In genomic region chr12:9468998-9469397, GRCh38 we compare ENCODE assay signal across 8 cellular contexts.
DNase-seq lines count a peak whose midpoint lies in the region; ATAC-seq, FAIRE-seq and TF ChIP-seq lines count a peak whose summit lies in the region.
"Not testable (repeated sequence)": the region's sequence is repeated elsewhere in the genome, so short reads cannot be mapped to it uniquely, and the experiment has no call there.

No MANE protein-coding gene starts in this region.

- H3K36me3 Mint-ChIP-seq in CD8-positive, alpha-beta T cell; stimulated activated memory B cell treated with anti-CD40 and anti-IgM and Interleukin-4, amounts not matched to agents 10 μg/mL and 1 μg/mL and 100 μg/mL, for 72 hours: not testable (repeated sequence)
- peaks cover 0 to 12% (median 5%) of the 10 kb centered on the region in 5 donors for H3K36me3 Mint-ChIP-seq in naive thymus-derived CD4-positive, alpha-beta T cell

- TF ChIP-seq POLR2A in HCT116 (IDR thresholded peaks at IDR 0.05; ENCODE audit: borderline replicate concordance, extremely low read depth, insufficient read depth, insufficient read length), result not testable (repeated sequence)

- BruUV-seq in HCT116 (replicated peaks; lab: Mats Ljungman, UMichigan), result not testable (repeated sequence)

- DNase-seq in CD8-positive, alpha-beta T cell, result peak in 5 of 7 experiments; percentile 19 to 63 (median 29)
- DNase-seq in HCT116 (ENCODE audit: low read depth, low spot score), result peak; percentile 7
- DNase-seq in NOMO-1 treated with DMSO at 0.1 percent for 48 hours (lab: John Stamatoyannopoulos, UW; ENCODE audit: unreplicated experiment), result peak; percentile 38
- peak; percentile 15 to 18 for DNase-seq in activated CD4-positive, alpha-beta T cell treated with anti-CD3 and anti-CD28 coated beads for 4 hours
- DNase-seq in bronchial epithelial cell (ENCODE audit: low read depth), result peak; percentile 34
- DNase-seq in left ventricle myocardium superior, result peak; percentile 56
- peak in 7 of 9 donors; percentile 11 to 62 (median 47) for DNase-seq in naive thymus-derived CD4-positive, alpha-beta T cell

- POLR2A ChIA-PET in CD8-positive, alpha-beta T cell (lab: Charles Lee); HCT116 (lab: Charles Lee): not testable (repeated sequence)
- POLR2A ChIA-PET in naive thymus-derived CD4-positive, alpha-beta T cell (lab: Charles Lee), result interaction anchor here (0.6 kb wide), 1 partner anchor 124 kb away, joined by 3 read pairs; no protein-coding TSS in a partner anchor

- not testable (repeated sequence) for H3K27me3 ChIP-seq in CD8-positive, alpha-beta T cell (ENCODE audit: insufficient read depth, low read length); HCT116 (ENCODE audit: insufficient read depth, low read length); bronchial epithelial cell (ENCODE audit: control insufficient read depth, insufficient read depth, low read length); naive thymus-derived CD4-positive, alpha-beta T cell (ENCODE audit: control insufficient read depth in 2 of 2, insufficient read depth in 2 of 2, low read length in 2 of 2)

- not testable (repeated sequence) for H3K9me2 ChIP-seq in HCT116 (ENCODE audit: insufficient read depth)

- RAD21 ChIA-PET in HCT116 (lab: Charles Lee; ENCODE audit: low non-redundant PET in 1 of 2, low total read pairs in 2 of 2, uncharacterized antibody in 2 of 2, unreplicated experiment in 2 of 2), result interaction anchor here in 1 of 2 experiments (0.8 kb wide), 1 partner anchor 91 kb away, joined by 3 read pairs; no protein-coding TSS in a partner anchor

- not testable (repeated sequence) for H3K27ac Mint-ChIP-seq in CD8-positive, alpha-beta T cell
- peak overlapping the region in 2 of 9 donors; percentile 15 to 59 for H3K27ac Mint-ChIP-seq in naive thymus-derived CD4-positive, alpha-beta T cell
- H3K27ac Mint-ChIP-seq in stimulated activated memory B cell treated with anti-CD40 and anti-IgM and Interleukin-4, amounts not matched to agents 10 μg/mL and 1 μg/mL and 100 μg/mL, for 72 hours, result peak overlapping the region; percentile 22

- H3K36me3 ChIP-seq in CD8-positive, alpha-beta T cell (ENCODE audit: insufficient read depth, low read length); HCT116 (ENCODE audit: control insufficient read depth in 1 of 2, insufficient read depth in 2 of 2, low read length in 2 of 2); bronchial epithelial cell (ENCODE audit: control insufficient read depth, insufficient read depth, low read length); naive thymus-derived CD4-positive, alpha-beta T cell (ENCODE audit: control insufficient read depth in 2 of 3, insufficient read depth in 3 of 3, low read length in 3 of 3): not testable (repeated sequence)

- not testable (repeated sequence) for H3K9me3 Mint-ChIP-seq in CD8-positive, alpha-beta T cell; naive thymus-derived CD4-positive, alpha-beta T cell; stimulated activated memory B cell treated with anti-CD40 and anti-IgM and Interleukin-4, amounts not matched to agents 10 μg/mL and 1 μg/mL and 100 μg/mL, for 72 hours

- H3K79me2 ChIP-seq in HCT116 (ENCODE audit: insufficient read depth, low read length), result not testable (repeated sequence)

- not testable (repeated sequence) for H2AFZ ChIP-seq in HCT116 (ENCODE audit: low read depth, low read length, poor library complexity, severe bottlenecking)

- CTCF ChIA-PET in CD8-positive, alpha-beta T cell (lab: Charles Lee), result interaction anchor here (0.5 to 2.4 kb wide), 12 partner anchors 91 to 420 kb away, joined by 3 to 33 read pairs (median 4); no protein-coding TSS in a partner anchor
- CTCF ChIA-PET in HCT116 (lab: Charles Lee), result interaction anchor here (0.6 to 1.9 kb wide), 2 partner anchors 19 to 138 kb away, joined by 3 to 11 read pairs; no protein-coding TSS in a partner anchor
- CTCF ChIA-PET in naive thymus-derived CD4-positive, alpha-beta T cell (lab: Charles Lee), result interaction anchor here (1.0 to 2.5 kb wide), 4 partner anchors 97 to 240 kb away, joined by 3 to 28 read pairs (median 4); no protein-coding TSS in a partner anchor

- H3K4me1 ChIP-seq in CD8-positive, alpha-beta T cell (ENCODE audit: insufficient read depth, low read length); HCT116 (ENCODE audit: control insufficient read depth in 1 of 2, insufficient read depth in 2 of 2, low read length in 2 of 2); naive thymus-derived CD4-positive, alpha-beta T cell (ENCODE audit: control insufficient read depth in 2 of 2, insufficient read depth in 2 of 2, low read length in 2 of 2): not testable (repeated sequence)

- not testable (repeated sequence) for H3K4me3 Mint-ChIP-seq in CD8-positive, alpha-beta T cell; naive thymus-derived CD4-positive, alpha-beta T cell; stimulated activated memory B cell treated with anti-CD40 and anti-IgM and Interleukin-4, amounts not matched to agents 10 μg/mL and 1 μg/mL and 100 μg/mL, for 72 hours

- not testable (repeated sequence) for H3K27ac ChIP-seq in CD8-positive, alpha-beta T cell (ENCODE audit: low read depth, low read length); HCT116 (ENCODE audit: low read depth, low read length); naive thymus-derived CD4-positive, alpha-beta T cell (ENCODE audit: low read depth, low read length)

- H3K4me1 Mint-ChIP-seq in CD8-positive, alpha-beta T cell (ENCODE audit: low read depth), result peaks cover 24% of the 10 kb centered on the region
- H3K4me1 Mint-ChIP-seq in naive thymus-derived CD4-positive, alpha-beta T cell, result peaks cover 6 to 27% (median 19%) of the 10 kb centered on the region in 7 donors
- H3K4me1 Mint-ChIP-seq in stimulated activated memory B cell treated with anti-CD40 and anti-IgM and Interleukin-4, amounts not matched to agents 10 μg/mL and 1 μg/mL and 100 μg/mL, for 72 hours, result peaks cover 16% of the 10 kb centered on the region

- peak; percentile 54 for ATAC-seq in CD8-positive, alpha-beta T cell
- ATAC-seq in HCT116 (peak; percentile 81), left ventricle myocardium superior (peak; percentile 44)
- ATAC-seq in naive thymus-derived CD4-positive, alpha-beta T cell, result peak; percentile 61
- not testable (repeated sequence) for ATAC-seq in stimulated activated memory B cell treated with anti-CD40 and anti-IgM and Interleukin-4, amounts not matched to agents 10 μg/mL and 1 μg/mL and 100 μg/mL, for 72 hours

- H3K4me3 ChIP-seq in CD8-positive, alpha-beta T cell (ENCODE audit: low read depth, low read length); HCT116 (replicated peaks in 1 of 2; ENCODE audit: low read depth in 1 of 2, low read length in 2 of 2); bronchial epithelial cell (ENCODE audit: low read depth, low read length); naive thymus-derived CD4-positive, alpha-beta T cell (ENCODE audit: low read length): not testable (repeated sequence)

- H3K27me3 Mint-ChIP-seq in CD8-positive, alpha-beta T cell (ENCODE audit: low read depth); naive thymus-derived CD4-positive, alpha-beta T cell; stimulated activated memory B cell treated with anti-CD40 and anti-IgM and Interleukin-4, amounts not matched to agents 10 μg/mL and 1 μg/mL and 100 μg/mL, for 72 hours: not testable (repeated sequence)

- TF ChIP-seq CTCF in CD8-positive, alpha-beta T cell (IDR thresholded peaks at IDR 0.05), result not testable (repeated sequence)
- TF ChIP-seq CTCF in HCT116 (IDR thresholded peaks at IDR 0.05 in 2 of 3, conservative IDR thresholded peaks at IDR 0.05 in 1 of 3; ENCODE audit: borderline replicate concordance in 1 of 3, insufficient read depth in 1 of 3, low read depth in 2 of 3, low read length in 2 of 3) (peak; percentile 19 to 51 (median 38); a peak in 4 of 6 replicates), bronchial epithelial cell (IDR thresholded peaks at IDR 0.05; ENCODE audit: insufficient read depth, low read length, severe bottlenecking) (peak; percentile 55)

- peak; percentile 43; the same call in 1 of the 2 replicates for TF ChIP-seq RAD21 in HCT116 (IDR thresholded peaks at IDR 0.05; ENCODE audit: low read depth)

- not testable (repeated sequence) for H4K20me1 ChIP-seq in HCT116 (ENCODE audit: insufficient read depth)

- not testable (repeated sequence) for H3K4me2 ChIP-seq in HCT116 (ENCODE audit: low read length)

- FAIRE-seq in bronchial epithelial cell (lab: Jason Lieb, UNC), result not testable (repeated sequence)

- intact Hi-C loops in CD8-positive, alpha-beta T cell (cut with DNase I, micrococcal nuclease), result loop anchor here (1.0 to 2.0 kb wide), 2 partner anchors 138 kb away; no protein-coding TSS in a partner anchor
- intact Hi-C loops in HCT116 (cut with micrococcal nuclease), result loop anchor here (10.0 kb wide), 1 partner anchor 94 kb away; no protein-coding TSS in a partner anchor
- intact Hi-C loops in left ventricle myocardium superior (cut with micrococcal nuclease), result not testable (repeated sequence)
- intact Hi-C loops in naive thymus-derived CD4-positive, alpha-beta T cell (cut with micrococcal nuclease), result loop anchor here in 1 of 2 donors (1.0 to 10.0 kb wide), 5 partner anchors 97 to 404 kb away; no protein-coding TSS in a partner anchor

- not testable (repeated sequence) for H3K9me3 ChIP-seq in CD8-positive, alpha-beta T cell (ENCODE audit: low read length); HCT116 (ENCODE audit: control insufficient read depth in 1 of 2, insufficient read depth in 1 of 2, low read depth in 1 of 2, low read length in 2 of 2); naive thymus-derived CD4-positive, alpha-beta T cell (ENCODE audit: control insufficient read depth in 2 of 3, low read length in 3 of 3)

- H3K9ac ChIP-seq in HCT116 (ENCODE audit: low read length), result not testable (repeated sequence)
